In the genomic region with DNA sequence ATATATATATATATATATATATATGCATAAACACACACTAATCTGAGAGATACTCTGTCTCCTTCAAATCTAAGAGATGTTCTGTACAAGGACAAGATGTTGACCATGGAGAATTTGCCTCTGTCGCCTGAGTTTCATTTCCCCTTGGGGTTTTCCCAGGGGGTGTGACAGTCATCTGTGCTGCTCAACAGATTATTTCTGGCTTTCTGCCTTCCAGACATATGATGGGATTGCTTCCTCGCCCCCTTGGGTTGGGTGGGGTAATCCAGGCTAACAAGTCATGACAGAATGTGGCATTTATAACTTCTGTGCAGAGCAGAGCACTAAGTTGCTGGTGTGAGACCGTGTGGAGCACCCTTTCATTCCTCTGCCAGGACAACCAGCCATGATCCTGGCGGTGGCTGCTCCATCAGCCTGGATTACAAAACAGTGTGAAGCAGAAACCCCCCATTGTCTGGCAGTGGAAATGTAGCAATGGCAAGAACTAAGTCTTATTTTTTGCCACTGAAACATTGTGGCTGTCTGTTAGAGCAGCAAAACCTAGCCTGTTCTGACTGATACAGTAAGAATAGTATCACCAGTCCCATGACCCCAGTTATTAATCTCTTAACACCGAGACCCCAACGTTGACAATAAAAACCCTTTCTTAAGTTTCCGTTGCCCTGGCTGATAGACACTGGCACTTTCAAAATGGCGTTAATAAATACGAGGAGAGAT, we compare ENCODE assay signal across 11 cellular contexts. TPM values are rescaled to one million over a fixed set of nuclear protein-coding genes. Genes with fewer than 3 reads are reported as not detected.
A peak's percentile ranks its signal among the peaks of the same experiment; 100 is the strongest.
DNase-seq lines count a peak whose midpoint lies in the region; ATAC-seq, FAIRE-seq and TF ChIP-seq lines count a peak whose summit lies in the region.
"Had no signal": no experiment of that assay in that cellular context is flagged by ENCODE, and none has a peak within 500 bp of the region (broad histone marks: within the 10 kb centered on the region; RNA-seq: fewer than 3 reads in every experiment).

No MANE protein-coding gene starts in this region.

- H4K20me1 ChIP-seq in K562 (replicated peaks; ENCODE audit: control insufficient read depth, insufficient read depth, low read length), result no peaks in the 10 kb centered on the region

- H2AFZ ChIP-seq in K562 (ENCODE audit: low read depth, low read length), result peak overlapping the region; percentile 53

- intact Hi-C loops in K562 (cut with micrococcal nuclease), result no loop called here
- intact Hi-C loops in colonic mucosa (cut with DNase I), result no loop called here

- ATAC-seq in GM21423 (IDR thresholded peaks at IDR 0.05; ENCODE audit: unreplicated experiment) (peak; percentile 86), HG03280 (IDR thresholded peaks at IDR 0.05; ENCODE audit: unreplicated experiment) (peak; percentile 68), K562 (no peak; the same call in 2 of the 3 replicates), GM21390 (IDR thresholded peaks at IDR 0.05; ENCODE audit: unreplicated experiment) (no peak)

- FAIRE-seq in K562 (lab: Jason Lieb, UNC), result no peak

- H3K4me2 ChIP-seq in K562 (ENCODE audit: insufficient read depth, low read length), result no peak overlapping the region

- TF ChIP-seq POLR2A in K562 (conservative IDR thresholded peaks at IDR 0.05), result no peak

- H3K9me3 ChIP-seq in K562 (replicated peaks; ENCODE audit: control insufficient read depth, insufficient read depth, low read depth, low read length), result no peaks in the 10 kb centered on the region; the same call in 1 of the 2 replicates
- H3K9me3 ChIP-seq in colonic mucosa, result no peaks in the 10 kb centered on the region

- H3K36me3 ChIP-seq in K562 (ENCODE audit: control insufficient read depth, insufficient read depth, low read length) (no peaks in the 10 kb centered on the region), colonic mucosa (no peaks in the 10 kb centered on the region)

- no peak for TF ChIP-seq EP300 in K562 (IDR thresholded peaks at IDR 0.05; ENCODE audit: low read length)

- H3K9ac ChIP-seq in K562 (ENCODE audit: insufficient read depth in 1 of 2, low read depth in 2 of 2, low read length in 2 of 2), result no peak overlapping the region
- H3K9ac ChIP-seq in colonic mucosa (ENCODE audit: low read depth in 2 of 2, low read length in 2 of 2), result no peak overlapping the region

- 43% methylated on average over 9 of the region's 9 CpGs for WGBS in K562 (ENCODE audit: insufficient coverage, low coverage, missing lambda C conversion rate)

- TF ChIP-seq CTCF in GM13977 (IDR thresholded peaks at IDR 0.05; ENCODE audit: extremely low read depth, insufficient read depth, missing control alignments) (no peak), K562 (IDR thresholded peaks at IDR 0.05 in 2 of 3, conservative IDR thresholded peaks at IDR 0.05 in 1 of 3; ENCODE audit: insufficient read depth in 2 of 3, low read depth in 1 of 3, low read length in 3 of 3) (no peak), colonic mucosa (IDR thresholded peaks at IDR 0.05) (no peak)

- H3K27ac ChIP-seq in K562 (ENCODE audit: extremely low read depth, low read depth, low read length), result no peak overlapping the region
- H3K27ac ChIP-seq in colonic mucosa, result no peak overlapping the region

- POLR2A ChIA-PET in K562 (lab: Yijun Ruan, JAX), result interaction anchor here (0.7 kb wide), 1 partner anchor 958 kb away, joined by 3 read pairs; no protein-coding TSS in a partner anchor

- CTCF ChIA-PET in K562 (lab: Yijun Ruan, JAX; ENCODE audit: low intra/inter-chr PET ratio), result no interaction called here

- H3K27me3 ChIP-seq in K562 (ENCODE audit: control insufficient read depth in 2 of 2, insufficient read depth in 2 of 2, low read length in 2 of 2) (no peaks in the 10 kb centered on the region), colonic mucosa (no peaks in the 10 kb centered on the region)

- peak; percentile 47 for DNase-seq in GM13977 (ENCODE audit: low spot score)
- no peak for DNase-seq in K562 (ENCODE audit: extremely low read depth in 1 of 4, low spot score in 3 of 4)
- no peak for DNase-seq in NCI-H1436 treated with DMSO at 0.1 percent for 48 hours (lab: John Stamatoyannopoulos, UW)
- DNase-seq in colonic mucosa, result no peak
- no peak for DNase-seq in activated CD4-positive, alpha-beta T cell treated with anti-CD3 and anti-CD28 coated beads, Interleukin-2, amount 50 U/mL, for 4 hours
- DNase-seq: Calu3; NCI-H446; stimulated activated CD4-positive, alpha-beta T cell treated with anti-CD3 and anti-CD28 coated beads, Interleukin-2, amount 100 ng/mL, for 48 hours had no signal

- TF ChIP-seq RAD21 in K562 (CRISPR knock-in tag; conservative IDR thresholded peaks at IDR 0.05 in 1 of 2, IDR thresholded peaks at IDR 0.05 in 1 of 2), result no peak

- H3K9me1 ChIP-seq in K562 (ENCODE audit: control insufficient read depth, insufficient read depth, low read length), result no peaks in the 10 kb centered on the region

- no peaks in the 10 kb centered on the region for H3K79me2 ChIP-seq in K562 (ENCODE audit: control insufficient read depth, insufficient read depth, low read length)

- no TSS peak for BruUV-seq in K562 (replicated peaks; lab: Mats Ljungman, UMichigan)

- in situ Hi-C loops in GM13977 (cut with MboI; ENCODE audit: low pct_unique_long_range_greater_than_20kb, low sequenced_read_pairs, unreplicated experiment) (no loop called here), K562 (cut with MboI) (no loop called here)

- H3K4me1 ChIP-seq in K562 (replicated peaks in 1 of 2; ENCODE audit: control insufficient read depth in 2 of 2, insufficient read depth in 2 of 2, low read length in 2 of 2) (no peaks in the 10 kb centered on the region; a peak in 1 of 5 replicates), colonic mucosa (no peaks in the 10 kb centered on the region)

- no peak overlapping the region for H3K4me3 ChIP-seq in K562
- no peak overlapping the region for H3K4me3 ChIP-seq in colonic mucosa

TF ChIP-seq in K562, 482 proteins besides CTCF, POLR2A, EP300 and RAD21:
- TF ChIP-seq ZNF12 (CRISPR knock-in tag; IDR thresholded peaks at IDR 0.05), result peak; percentile 91
- TF ChIP-seq UBTF (IDR thresholded peaks at IDR 0.05; ENCODE audit: borderline replicate concordance in 1 of 2, low read depth in 2 of 2, low read length in 2 of 2), result no peak

RNA-seq across cellular contexts. Expression of gene USP6NL, which starts 13.7 kb away (rescaled TPM):
- 21.7 and 68.0 TPM in 2 replicates for total RNA-seq in K562 (2011; cell fraction: chromatin; rRNA removed; ENCODE audit: low replicate concordance)
- total RNA-seq in K562 (2011; cell fraction: nucleolus; rRNA removed), result 11.3 and 18.0 TPM in 2 replicates
- 45.8 and 75.7 TPM in 2 replicates for total RNA-seq in K562 (2011; cell fraction: nucleoplasm; rRNA removed)
- total RNA-seq in K562 (2014; rRNA removed) (19.8 and 24.0 TPM in 2 replicates), K562 (2014; rRNA removed; fragmentation: Illumina TruSeq; extraction: Trizol) (20.4 and 23.6 TPM in 2 replicates), K562 (2015; rRNA removed; fragmentation: Illumina TruSeq; extraction: Trizol) (22.1 and 24.5 TPM in 2 replicates), K562 (2021) (25.1 and 26.6 TPM in 2 replicates), colonic mucosa (10 to 100 TPM; 13.5 to 19.3 TPM)
- polyA plus RNA-seq in K562 (2011; rRNA removed) (11.5 and 16.8 TPM in 2 replicates), K562 (2014; fragmentation: Illumina TruSeq; extraction: Trizol) (20.0 and 22.0 TPM in 2 replicates), K562 (2014; fragmentation: Nextera tagmentation; extraction: Ambion mirVana) (1 to 10 TPM; 3.2 to 3.8 TPM), K562 (2014; rRNA removed) (17.0 and 17.8 TPM in 2 replicates)
- polyA plus RNA-seq in K562 (2011; cell fraction: cytosol; rRNA removed), result 10.2 and 10.7 TPM in 2 replicates
- 22.8 and 27.5 TPM in 2 replicates for polyA plus RNA-seq in K562 (2011; cell fraction: nucleus; rRNA removed)
- polyA plus RNA-seq in K562 (2012), result 20.8 and 21.4 TPM in 2 replicates
- polyA minus RNA-seq in K562 (2011; rRNA and poly(A)+ RNA removed), result 19.0 and 21.8 TPM in 2 replicates
- 8.5 and 11.0 TPM in 2 replicates for polyA minus RNA-seq in K562 (2011; cell fraction: cytosol; rRNA and poly(A)+ RNA removed)
- 20.2 and 24.8 TPM in 2 replicates for polyA minus RNA-seq in K562 (2011; cell fraction: nucleus; rRNA and poly(A)+ RNA removed)

Comparison
In these comparisons a context has a peak if more than half of its experiments do, and no peak if none do; other contexts are left out.
1. ATAC-seq: peak in GM21423 (single experiment) and HG03280 (single experiment); none in K562 (single experiment) and GM21390 (single experiment).